Comparison of ENCODE assay signal across 20 cellular contexts in the genomic region with DNA sequence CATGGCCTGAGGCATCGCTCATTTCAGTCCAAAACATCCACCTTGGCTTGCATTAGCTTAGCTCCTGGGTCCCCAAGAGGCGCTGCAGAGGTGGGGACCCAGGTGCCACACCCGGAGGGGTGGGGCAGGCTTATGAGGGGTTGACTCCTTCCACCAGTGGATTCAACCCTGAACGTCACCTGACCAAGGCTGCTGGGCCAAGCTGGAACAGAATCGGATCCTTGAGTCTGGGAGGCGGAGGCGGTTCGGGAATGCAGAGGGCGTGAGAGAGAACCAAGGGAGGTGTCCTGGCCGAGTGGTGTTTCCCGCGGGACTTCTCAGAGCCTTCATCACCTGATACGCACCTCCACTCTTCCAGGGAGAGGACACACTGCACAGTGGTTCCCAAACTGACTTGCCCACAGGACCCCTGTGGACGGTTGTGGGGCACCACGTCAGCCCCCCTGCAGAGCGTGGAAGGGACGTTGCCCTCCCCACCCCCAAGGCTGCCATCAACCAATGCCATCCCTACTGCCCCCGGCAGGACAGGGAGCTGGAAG.
"Had no signal": no experiment of that assay in that cellular context is flagged by ENCODE, and none has a peak within 500 bp of the region (broad histone marks: within the 10 kb centered on the region; RNA-seq: fewer than 3 reads in every experiment).

No MANE protein-coding gene starts in this region.

- H3K27ac ChIP-seq: brain microvascular endothelial cell, heart left ventricle, neutrophil, pancreas, uterus had no signal

- DNase-seq: activated CD4-positive, alpha-beta T cell treated with anti-CD3 and anti-CD28 coated beads, Interleukin-2, amount 10 ng/mL, durations not matched to agents 24 days and 14 days; activated CD8-positive, alpha-beta T cell treated with anti-CD3 and anti-CD28 coated beads, Interleukin-2, amount 10 ng/mL, durations not matched to agents 7 days and 5 days; activated naive CD4-positive, alpha-beta T cell treated with anti-CD3 and anti-CD28 coated beads, Interleukin-2, amount 50 U/mL, for 16 hours; activated T-cell treated with anti-CD3 and anti-CD28 coated beads, Interleukin-2, amount 50 U/mL, for 24 hours; aorta; brain microvascular endothelial cell; central memory CD4-positive, alpha-beta T cell; heart left ventricle; natural killer cell; pancreas; sigmoid colon; spleen; stimulated activated CD4-positive, alpha-beta T cell treated with anti-CD3 and anti-CD28 coated beads, Interleukin-4, amount 100 ng/mL, for 4 hours; uterus had no signal

- H3K27me3 ChIP-seq: brain microvascular endothelial cell, gastroesophageal sphincter, heart left ventricle, neutrophil, pancreas, sigmoid colon, spleen, uterus had no signal

- ATAC-seq: activated CD8-positive, alpha-beta T cell treated with anti-CD3 and anti-CD28 coated beads, Interleukin-2, amount 10 ng/mL, durations not matched to agents 7 days and 5 days; gastroesophageal sphincter; heart left ventricle; mucosa of descending colon; natural killer cell; pancreas; stimulated activated memory B cell treated with anti-CD40 and anti-IgM and Interleukin-4, amounts not matched to agents 10 μg/mL and 1 μg/mL and 100 μg/mL, for 72 hours had no signal

- H3K36me3 ChIP-seq: brain microvascular endothelial cell, pancreas, sigmoid colon, thoracic aorta, uterus had no signal

- H3K9me3 ChIP-seq: gastroesophageal sphincter, heart left ventricle, mucosa of descending colon, neutrophil, pancreas, sigmoid colon, spleen, thoracic aorta, uterus had no signal

- FAIRE-seq: pancreas had no signal

- H3K4me3 ChIP-seq: coronary artery, gastroesophageal sphincter, heart left ventricle, mucosa of descending colon, pancreas, sigmoid colon, spleen, thoracic aorta, uterus had no signal
